ENCODE assay signal across 14 cellular contexts in genomic region chr6:44053760-44054556, GRCh38.
DNase-seq lines count a peak whose midpoint lies in the region; ATAC-seq, FAIRE-seq and TF ChIP-seq lines count a peak whose summit lies in the region.
"Had no signal": no experiment of that assay in that cellular context is flagged by ENCODE, and none has a peak within 500 bp of the region (broad histone marks: within the 10 kb centered on the region; RNA-seq: fewer than 3 reads in every experiment).

No MANE protein-coding gene starts in this region.

- POLR2A ChIA-PET in PC-9 (lab: Charles Lee; ENCODE audit: unreplicated experiment), result interaction anchor here (0.5 kb wide), 2 partner anchors 1219 to 1944 kb away, joined by 3 to 10 read pairs; no protein-coding TSS in a partner anchor

- H3K27ac ChIP-seq in PC-9 (peak overlapping the region; percentile 96), osteoblast (ENCODE audit: low read depth, low read length) (peak overlapping the region; percentile 97)

- H3K27me3 ChIP-seq in PC-9 (ENCODE audit: insufficient read depth, low read depth) (no peaks in the 10 kb centered on the region), osteoblast (ENCODE audit: insufficient read depth, low read length) (no peaks in the 10 kb centered on the region)

- 0 out of 2 replicates have a peak, but pooled peaks cover 26% of the 10 kb centered on the region for H3K79me2 ChIP-seq in PC-9 (ENCODE audit: low read depth)
- no peaks in the 10 kb centered on the region for H3K79me2 ChIP-seq in osteoblast (ENCODE audit: insufficient read depth, low read length)

- H2AFZ ChIP-seq in PC-9 (no peak overlapping the region), osteoblast (ENCODE audit: low read length) (no peak overlapping the region)

- H3K4me1 ChIP-seq in PC-9 (replicated peaks; ENCODE audit: insufficient read depth), result peaks cover 97% of the 10 kb centered on the region
- peaks cover 93% of the 10 kb centered on the region for H3K4me1 ChIP-seq in osteoblast (ENCODE audit: insufficient read depth, low read length)

- no peaks in the 10 kb centered on the region for H3K9me3 Mint-ChIP-seq in CD14-positive monocyte
- H3K9me3 Mint-ChIP-seq: stimulated activated memory B cell treated with anti-CD40 and anti-IgM and Interleukin-4, amounts not matched to agents 10 μg/mL and 1 μg/mL and 100 μg/mL, for 72 hours had no signal

- H3K9me3 ChIP-seq in PC-9 (ENCODE audit: insufficient read depth, low read depth), result no peaks in the 10 kb centered on the region
- H3K9me3 ChIP-seq in osteoblast (ENCODE audit: low read depth, low read length), result no peaks in the 10 kb centered on the region

- peaks cover 2 to 4% (median 3%) of the 10 kb centered on the region in 3 donors for H3K27me3 Mint-ChIP-seq in CD14-positive monocyte (ENCODE audit: low read depth in 3 of 3)

- BruUV-seq in PC-9 (replicated peaks; lab: Mats Ljungman, UMichigan), result no TSS peak

- H3K4me1 Mint-ChIP-seq in CD14-positive monocyte, result peaks cover 61% of the 10 kb centered on the region

- no peak for ATAC-seq in HG02840 (IDR thresholded peaks at IDR 0.05; ENCODE audit: low FRiP score, unreplicated experiment)
- ATAC-seq: naive thymus-derived CD4-positive, alpha-beta T cell; stimulated activated memory B cell treated with anti-CD40 and anti-IgM and Interleukin-4, amounts not matched to agents 10 μg/mL and 1 μg/mL and 100 μg/mL, for 72 hours had no signal

- no peaks in the 10 kb centered on the region for H3K36me3 ChIP-seq in PC-9 (ENCODE audit: low read depth)
- H3K36me3 ChIP-seq in osteoblast (ENCODE audit: insufficient read depth, low read length), result no peaks in the 10 kb centered on the region

- DNase-seq in CD14-positive monocyte (ENCODE audit: low spot score) (peak; percentile 12), PC-9 (no peak), fibroblast of gingiva (ENCODE audit: low read depth) (peak; percentile 80), osteoblast (ENCODE audit: insufficient read length, low spot score, missing footprints) (peak; percentile 95), head of caudate nucleus (no peak), D721Med (ENCODE audit: insufficient read length, low spot score) (no peak)
- no peak for DNase-seq in activated naive CD4-positive, alpha-beta T cell (lab: John Stamatoyannopoulos, UW)
- DNase-seq: naive thymus-derived CD4-positive, alpha-beta T cell; NCI-H187 treated with DMSO at 0.1 percent for 48 hours; OCI-M1; stimulated activated CD4-positive, alpha-beta T cell treated with anti-CD3 and anti-CD28 coated beads, Interleukin-15, amount 100 ng/mL, for 24 hours had no signal

- H3K4me3 Mint-ChIP-seq in CD14-positive monocyte, result no peak overlapping the region
- H3K4me3 Mint-ChIP-seq: naive thymus-derived CD4-positive, alpha-beta T cell; stimulated activated memory B cell treated with anti-CD40 and anti-IgM and Interleukin-4, amounts not matched to agents 10 μg/mL and 1 μg/mL and 100 μg/mL, for 72 hours had no signal

- no peak for TF ChIP-seq CTCF in CD14-positive monocyte (IDR thresholded peaks at IDR 0.05)
- no peak for TF ChIP-seq CTCF in PC-9 (conservative IDR thresholded peaks at IDR 0.05)
- no peak for TF ChIP-seq CTCF in osteoblast (IDR thresholded peaks at IDR 0.05; ENCODE audit: extremely low read depth, low read depth, low read length)
- TF ChIP-seq CTCF in D721Med (IDR thresholded peaks at IDR 0.05; ENCODE audit: insufficient read depth, missing control alignments), result no peak

- no peak for FAIRE-seq in D721Med (lab: Jason Lieb, UNC)
- FAIRE-seq: colon had no signal

- peaks cover 82% of the 10 kb centered on the region for H3F3A ChIP-seq in PC-9 (ENCODE audit: insufficient read depth, low read depth)

- CTCF ChIA-PET in PC-9 (lab: Charles Lee), result interaction anchor here (1.1 kb wide), 1 partner anchor 11 kb away, joined by 3 read pairs; no protein-coding TSS in a partner anchor

- H3K27ac Mint-ChIP-seq in CD14-positive monocyte, result peak overlapping the region in 6 of 7 donors; percentile 22 to 95 (median 68)
- H3K27ac Mint-ChIP-seq: naive thymus-derived CD4-positive, alpha-beta T cell; stimulated activated memory B cell treated with anti-CD40 and anti-IgM and Interleukin-4, amounts not matched to agents 10 μg/mL and 1 μg/mL and 100 μg/mL, for 72 hours had no signal

- H3K4me2 ChIP-seq in PC-9 (peak overlapping the region; percentile 78), osteoblast (ENCODE audit: insufficient read depth, low read length) (peak overlapping the region; percentile 42)

- intact Hi-C loops in CD14-positive monocyte (cut with micrococcal nuclease) (no loop called here), PC-9 (cut with micrococcal nuclease; ENCODE audit: unreplicated experiment) (no loop called here), head of caudate nucleus (cut with DNase I) (no loop called here)

- H4K20me1 ChIP-seq in PC-9 (ENCODE audit: insufficient read depth) (no peaks in the 10 kb centered on the region), osteoblast (ENCODE audit: insufficient read depth, low read length) (no peaks in the 10 kb centered on the region)

- H3K4me3 ChIP-seq in PC-9, result no peak overlapping the region
- H3K4me3 ChIP-seq in osteoblast (ENCODE audit: insufficient read depth, low read length), result no peak overlapping the region

- H3K9me2 ChIP-seq in PC-9 (ENCODE audit: insufficient read depth), result no peaks in the 10 kb centered on the region

- peaks cover 0 to 2% of the 10 kb centered on the region in 2 donors for H3K36me3 Mint-ChIP-seq in CD14-positive monocyte

Comparison
In these comparisons a context has a peak if more than half of its experiments do, and no peak if none do; other contexts are left out.
1. DNase-seq: peak in CD14-positive monocyte (single experiment), fibroblast of gingiva (single experiment) and osteoblast (single experiment); none in PC-9 (0 of 2), head of caudate nucleus (0 of 42), activated naive CD4-positive, alpha-beta T cell (0 of 4) and D721Med (single experiment).